9 cellular contexts compared by ENCODE assay signal in genomic region chr1:207820568-207821463, GRCh38.
A peak's percentile ranks its signal among the peaks of the same experiment; 100 is the strongest.
DNase-seq lines count a peak whose midpoint lies in the region; ATAC-seq and TF ChIP-seq lines count a peak whose summit lies in the region.
"Had no signal": no experiment of that assay in that cellular context is flagged by ENCODE, and none has a peak within 500 bp of the region (broad histone marks: within the 10 kb centered on the region; RNA-seq: fewer than 3 reads in every experiment).

No MANE protein-coding gene starts in this region.

- peaks cover 65% of the 10 kb centered on the region for H3K36me3 Mint-ChIP-seq in Calu3 (ENCODE audit: insufficient read depth, unreplicated experiment)
- H3K36me3 Mint-ChIP-seq in type B pancreatic cell: peaks cover 14% of the 10 kb centered on the region

- CTCF ChIA-PET in Calu3 (lab: Charles Lee): interaction anchor here (0.6 kb wide), 1 partner anchor 24 kb away, joined by 4 read pairs; no protein-coding TSS in a partner anchor

- peak overlapping the region; percentile 96 for H3K27ac ChIP-seq in OCI-LY3 (ENCODE audit: low read length)
- H3K27ac ChIP-seq in spleen: peak overlapping the region in 5 of 8 donors; percentile 18 to 98 (median 96)

- H3K36me3 ChIP-seq in OCI-LY3 (replicated peaks; ENCODE audit: low read depth, low read length): peaks cover 62% of the 10 kb centered on the region
- peaks cover 6 to 64% (median 31%) of the 10 kb centered on the region in 6 donors for H3K36me3 ChIP-seq in spleen

- H3K9ac ChIP-seq in OCI-LY3 (ENCODE audit: low read length): peak overlapping the region; percentile 96

- WGBS in spleen, 5 donors: 88 to 96% (median 90%) methylated on average over 22 of the region's 22 CpGs

- TF ChIP-seq CTCF in Calu3 (IDR thresholded peaks at IDR 0.05; ENCODE audit: unreplicated experiment) (no peak), OCI-LY3 (IDR thresholded peaks at IDR 0.05; ENCODE audit: low read depth, low read length) (no peak), epithelial cell of proximal tubule (conservative IDR thresholded peaks at IDR 0.05; ENCODE audit: low read depth, low read length) (no peak), spleen (IDR thresholded peaks at IDR 0.05 in 8 of 11, conservative IDR thresholded peaks at IDR 0.05 in 3 of 11) (no peak), type B pancreatic cell (conservative IDR thresholded peaks at IDR 0.05) (no peak)

- intact Hi-C loops in Calu3 (cut with micrococcal nuclease; ENCODE audit: unreplicated experiment): no loop called here
- intact Hi-C loops in spleen (cut with DNase I; ENCODE audit: low total_unique reads): no loop called here

- no peak for ATAC-seq in HG02884 (IDR thresholded peaks at IDR 0.05; ENCODE audit: unreplicated experiment)

- H3K9me3 Mint-ChIP-seq in Calu3 (ENCODE audit: low read depth, unreplicated experiment): no peaks in the 10 kb centered on the region
- H3K9me3 Mint-ChIP-seq in type B pancreatic cell: no peaks in the 10 kb centered on the region

- H3K4me1 ChIP-seq in OCI-LY3 (ENCODE audit: low read length) (peaks cover 30% of the 10 kb centered on the region), spleen (peaks cover 66 to 98% (median 94%) of the 10 kb centered on the region in 6 donors)

- peak overlapping the region; percentile 88 for H3K4me2 ChIP-seq in OCI-LY3 (ENCODE audit: low read length)

- H3K27me3 Mint-ChIP-seq in Calu3 (ENCODE audit: unreplicated experiment) (no peaks in the 10 kb centered on the region), type B pancreatic cell (peaks cover 4% of the 10 kb centered on the region)

- H3K4me1 Mint-ChIP-seq in Calu3 (ENCODE audit: low read depth, unreplicated experiment) (peaks cover 47% of the 10 kb centered on the region), type B pancreatic cell (ENCODE audit: unreplicated experiment) (peaks cover 11% of the 10 kb centered on the region)

- peaks cover 93% of the 10 kb centered on the region for H3K79me2 ChIP-seq in OCI-LY3 (ENCODE audit: low read length)

- no peak for TF ChIP-seq POLR2A in spleen (IDR thresholded peaks at IDR 0.05)

- BruUV-seq in Calu3 (replicated peaks; lab: Mats Ljungman, UMichigan): no TSS peak

- H3K4me3 ChIP-seq in OCI-LY3 (ENCODE audit: low read length): peak overlapping the region; percentile 86
- H3K4me3 ChIP-seq in epithelial cell of proximal tubule (ENCODE audit: low read depth, low read length): peak overlapping the region; percentile 85
- H3K4me3 ChIP-seq in spleen: peak overlapping the region; percentile 48 to 86 (median 60)

- H3K27me3 ChIP-seq in OCI-LY3 (ENCODE audit: low read depth, low read length) (no peaks in the 10 kb centered on the region), spleen (replicated peaks in 1 of 7) (no peaks in the 10 kb centered on the region)

- DNase-seq in Calu3 (no peak), epithelial cell of proximal tubule (ENCODE audit: low read depth) (no peak), spleen (no peak), NCI-H2081 (lab: John Stamatoyannopoulos, UW) (no peak), type B pancreatic cell (ENCODE audit: extremely low spot score, unreplicated experiment) (no peak), hepatic stellate cell (ENCODE audit: low spot score) (no peak)
- DNase-seq: NCI-H748 treated with DMSO at 0.1 percent for 48 hours had no signal

- peaks cover 61% of the 10 kb centered on the region for H4K20me1 ChIP-seq in OCI-LY3 (ENCODE audit: insufficient read depth, low read length)

- H3K9me3 ChIP-seq in OCI-LY3 (ENCODE audit: insufficient read depth, low read length): no peaks in the 10 kb centered on the region
- no peaks in the 10 kb centered on the region for H3K9me3 ChIP-seq in spleen

- no peak overlapping the region for H2AFZ ChIP-seq in OCI-LY3 (ENCODE audit: low read depth, low read length)

- H3K4me3 Mint-ChIP-seq in Calu3 (ENCODE audit: low read depth, unreplicated experiment) (peak overlapping the region; percentile 8), type B pancreatic cell (no peak overlapping the region)

- H3K27ac Mint-ChIP-seq in Calu3 (ENCODE audit: unreplicated experiment): no peak overlapping the region
- no peak overlapping the region for H3K27ac Mint-ChIP-seq in type B pancreatic cell
